ENCODE assay signal across 8 cellular contexts in genomic region chr3:48952510-48953118, GRCh38. TPM values are rescaled to one million over a fixed set of nuclear protein-coding genes. Genes with fewer than 3 reads are reported as not detected.
DNase-seq lines count a peak whose midpoint lies in the region; ATAC-seq and TF ChIP-seq lines count a peak whose summit lies in the region.

No MANE protein-coding gene starts in this region.

- ATAC-seq in CD4-positive, CD25-positive, alpha-beta regulatory T cell (ENCODE audit: low read depth in 2 of 2), result peak; percentile 40 to 69
- ATAC-seq in activated CD8-positive, alpha-beta T cell treated with anti-CD3 and anti-CD28 coated beads, Interleukin-2, amount 10 ng/mL, durations not matched to agents 7 days and 5 days, result peak; percentile 79
- ATAC-seq in GM21576 (IDR thresholded peaks at IDR 0.05; ENCODE audit: unreplicated experiment) (no peak), GM19452 (IDR thresholded peaks at IDR 0.05; ENCODE audit: unreplicated experiment) (no peak)

- H3K36me3 ChIP-seq in CD4-positive, CD25-positive, alpha-beta regulatory T cell (ENCODE audit: control insufficient read depth, insufficient read depth, low read length), result peaks cover 13% of the 10 kb centered on the region
- H3K36me3 ChIP-seq in smooth muscle cell (ENCODE audit: low read depth), result no peaks in the 10 kb centered on the region

- H3K79me2 ChIP-seq in smooth muscle cell (ENCODE audit: low read depth), result peaks cover 61% of the 10 kb centered on the region

- TF ChIP-seq EP300 in Ishikawa (IDR thresholded peaks at IDR 0.05; ENCODE audit: borderline replicate concordance), result no peak

- H3K4me1 Mint-ChIP-seq in CD4-positive, CD25-positive, alpha-beta regulatory T cell, result peaks cover 15 to 21% (median 17%) of the 10 kb centered on the region in 4 donors
- peaks cover 7% of the 10 kb centered on the region for H3K4me1 Mint-ChIP-seq in activated CD8-positive, alpha-beta T cell treated with anti-CD3 and anti-CD28 coated beads, Interleukin-2, amount 10 ng/mL, durations not matched to agents 7 days and 5 days (ENCODE audit: low read depth)

- H3K27me3 Mint-ChIP-seq in CD4-positive, CD25-positive, alpha-beta regulatory T cell, result no peaks in the 10 kb centered on the region
- no peaks in the 10 kb centered on the region for H3K27me3 Mint-ChIP-seq in activated CD8-positive, alpha-beta T cell treated with anti-CD3 and anti-CD28 coated beads, Interleukin-2, amount 10 ng/mL, durations not matched to agents 7 days and 5 days (ENCODE audit: low read depth)

- H3K4me1 ChIP-seq in CD4-positive, CD25-positive, alpha-beta regulatory T cell (ENCODE audit: control insufficient read depth, insufficient read depth, low read length, poor library complexity, severe bottlenecking), result no peaks in the 10 kb centered on the region
- no peaks in the 10 kb centered on the region for H3K4me1 ChIP-seq in smooth muscle cell (ENCODE audit: low read depth)

- H3K27ac Mint-ChIP-seq in CD4-positive, CD25-positive, alpha-beta regulatory T cell, result peak overlapping the region in 1 of 3 donors; percentile 3
- peak overlapping the region; percentile 0 for H3K27ac Mint-ChIP-seq in activated CD8-positive, alpha-beta T cell treated with anti-CD3 and anti-CD28 coated beads, Interleukin-2, amount 10 ng/mL, durations not matched to agents 7 days and 5 days

- H3K9ac ChIP-seq in smooth muscle cell (ENCODE audit: low read depth), result no peak overlapping the region

- H3K9me3 Mint-ChIP-seq in CD4-positive, CD25-positive, alpha-beta regulatory T cell, result no peaks in the 10 kb centered on the region
- H3K9me3 Mint-ChIP-seq in activated CD8-positive, alpha-beta T cell treated with anti-CD3 and anti-CD28 coated beads, Interleukin-2, amount 10 ng/mL, durations not matched to agents 7 days and 5 days (ENCODE audit: insufficient read depth), result no peaks in the 10 kb centered on the region

- H3K27ac ChIP-seq in CD4-positive, CD25-positive, alpha-beta regulatory T cell (ENCODE audit: insufficient read depth, low read length, poor library complexity, severe bottlenecking), result no peak overlapping the region
- H3K27ac ChIP-seq in smooth muscle cell (ENCODE audit: low read depth), result no peak overlapping the region

- DNase-seq in CD4-positive, CD25-positive, alpha-beta regulatory T cell, result peak; percentile 35 to 52 (median 45)
- DNase-seq in activated CD8-positive, alpha-beta T cell treated with anti-CD3 and anti-CD28 coated beads, Interleukin-2, amount 10 ng/mL, durations not matched to agents 7 days and 5 days, result peak; percentile 58
- DNase-seq in fibroblast of villous mesenchyme (ENCODE audit: low read depth), result peak; percentile 31
- no peak for DNase-seq in smooth muscle cell (lab: John Stamatoyannopoulos, UW; ENCODE audit: unreplicated experiment)
- DNase-seq in H4 (ENCODE audit: low spot score), result no peak

- no peak overlapping the region for H3K4me3 ChIP-seq in CD4-positive, CD25-positive, alpha-beta regulatory T cell (ENCODE audit: low read depth, low read length)
- no peak overlapping the region for H3K4me3 ChIP-seq in fibroblast of villous mesenchyme (ENCODE audit: low read depth, low read length)
- no peak overlapping the region for H3K4me3 ChIP-seq in smooth muscle cell

- no peak overlapping the region for H3K4me3 Mint-ChIP-seq in CD4-positive, CD25-positive, alpha-beta regulatory T cell
- H3K4me3 Mint-ChIP-seq in activated CD8-positive, alpha-beta T cell treated with anti-CD3 and anti-CD28 coated beads, Interleukin-2, amount 10 ng/mL, durations not matched to agents 7 days and 5 days, result no peak overlapping the region

- peaks cover 81% of the 10 kb centered on the region for H4K20me1 ChIP-seq in smooth muscle cell (ENCODE audit: low read depth)

- H3K4me2 ChIP-seq in smooth muscle cell, result no peak overlapping the region

- TF ChIP-seq CTCF in fibroblast of villous mesenchyme (IDR thresholded peaks at IDR 0.05; ENCODE audit: insufficient read depth, low read depth, low read length), result peak; percentile 58
- peak; percentile 30 for TF ChIP-seq CTCF in smooth muscle cell (IDR thresholded peaks at IDR 0.05; ENCODE audit: borderline replicate concordance, insufficient read depth, poor library complexity, severe bottlenecking)

- no peaks in the 10 kb centered on the region for H3F3A ChIP-seq in smooth muscle cell (ENCODE audit: low read depth)

- peaks cover 14% of the 10 kb centered on the region for H3K36me3 Mint-ChIP-seq in CD4-positive, CD25-positive, alpha-beta regulatory T cell
- peaks cover 11% of the 10 kb centered on the region for H3K36me3 Mint-ChIP-seq in activated CD8-positive, alpha-beta T cell treated with anti-CD3 and anti-CD28 coated beads, Interleukin-2, amount 10 ng/mL, durations not matched to agents 7 days and 5 days (ENCODE audit: low read depth)

- 94% methylated on average over 8 of the region's 8 CpGs for WGBS in smooth muscle cell (ENCODE audit: low lambda C conversion rate)

- CTCF ChIA-PET in activated CD8-positive, alpha-beta T cell treated with anti-CD3 and anti-CD28 coated beads, Interleukin-2, amount 10 ng/mL, durations not matched to agents 7 days and 5 days (lab: Charles Lee), result interaction anchor here (0.6 to 2.7 kb wide), 11 partner anchors 9 to 216 kb away, joined by 3 to 19 read pairs (median 4); partner anchors contain the start of gene SLC25A20

- H3K27me3 ChIP-seq in CD4-positive, CD25-positive, alpha-beta regulatory T cell (ENCODE audit: control insufficient read depth, insufficient read depth, low read length), result no peaks in the 10 kb centered on the region
- no peaks in the 10 kb centered on the region for H3K27me3 ChIP-seq in smooth muscle cell (ENCODE audit: low read depth)

- no peak overlapping the region for H2AFZ ChIP-seq in smooth muscle cell (ENCODE audit: low read depth)

- TF ChIP-seq RAD21 in Ishikawa (IDR thresholded peaks at IDR 0.05; ENCODE audit: low read depth), result peak; percentile 59

- H3K9me3 ChIP-seq in CD4-positive, CD25-positive, alpha-beta regulatory T cell (ENCODE audit: control insufficient read depth in 2 of 2, low read length in 2 of 2), result no peaks in the 10 kb centered on the region
- no peaks in the 10 kb centered on the region for H3K9me3 ChIP-seq in smooth muscle cell (replicated peaks; ENCODE audit: low read depth)

- POLR2A ChIA-PET in activated CD8-positive, alpha-beta T cell treated with anti-CD3 and anti-CD28 coated beads, Interleukin-2, amount 10 ng/mL, durations not matched to agents 7 days and 5 days (lab: Charles Lee), result interaction anchor here (0.7 to 1.4 kb wide), 2 partner anchors 34 to 170 kb away, joined by 3 read pairs; partner anchors contain the start of gene ARIH2

TF ChIP-seq in Ishikawa, 13 proteins besides CTCF, POLR2A, EP300 and RAD21:
- no peak for TF ChIP-seq NFIC (IDR thresholded peaks at IDR 0.05)
- no peak for TF ChIP-seq TAF1 (IDR thresholded peaks at IDR 0.05; ENCODE audit: low read depth)
- TF ChIP-seq CREB1 (IDR thresholded peaks at IDR 0.05; ENCODE audit: low read depth), result no peak
- no peak for TF ChIP-seq TCF12 (IDR thresholded peaks at IDR 0.05; ENCODE audit: low read depth)
- TF ChIP-seq CEBPB (IDR thresholded peaks at IDR 0.05), result no peak
- no peak for TF ChIP-seq MAX (IDR thresholded peaks at IDR 0.05)
- TF ChIP-seq EGR1 (IDR thresholded peaks at IDR 0.05), result no peak

RNA-seq across cellular contexts. Expression of gene ARIH2, which starts 34.0 kb away (rescaled TPM):
- 171 TPM for total RNA-seq in CD4-positive, CD25-positive, alpha-beta regulatory T cell
- 100 to 1,000 TPM; 110 to 114 (median 112) TPM for polyA plus RNA-seq in CD4-positive, CD25-positive, alpha-beta regulatory T cell
- 100 to 1,000 TPM; 102 to 112 TPM for total RNA-seq in activated CD8-positive, alpha-beta T cell treated with anti-CD3 and anti-CD28 coated beads, Interleukin-2, amount 10 ng/mL, durations not matched to agents 7 days and 5 days
- 69.6 and 87.2 TPM in 2 replicates for total RNA-seq in fibroblast of villous mesenchyme
- 43.6 and 44.9 TPM in 2 replicates for total RNA-seq in smooth muscle cell
- 39.7 and 44.0 TPM in 2 replicates for polyA plus RNA-seq in smooth muscle cell
- total RNA-seq in H4 (2014; rRNA removed; shearing (Covaris generic)), result 62.7 and 82.2 TPM in 2 replicates

RNA-seq across cellular contexts. Expression of gene P4HTM, which starts 37.4 kb away (rescaled TPM):
- 39.2 TPM for total RNA-seq in CD4-positive, CD25-positive, alpha-beta regulatory T cell
- 10 to 100 TPM; 19.5 to 29.9 (median 24.4) TPM for polyA plus RNA-seq in CD4-positive, CD25-positive, alpha-beta regulatory T cell
- 10 to 100 TPM; 35.2 to 39.6 TPM for total RNA-seq in activated CD8-positive, alpha-beta T cell treated with anti-CD3 and anti-CD28 coated beads, Interleukin-2, amount 10 ng/mL, durations not matched to agents 7 days and 5 days
- total RNA-seq in fibroblast of villous mesenchyme (23.8 and 26.8 TPM in 2 replicates), smooth muscle cell (20.3 and 22.7 TPM in 2 replicates)
- 29.9 and 30.4 TPM in 2 replicates for polyA plus RNA-seq in smooth muscle cell
- 12.8 and 22.0 TPM in 2 replicates for total RNA-seq in H4 (2014; rRNA removed; shearing (Covaris generic))

RNA-seq across cellular contexts. Expression of gene SLC25A20, which starts 53.9 kb away (rescaled TPM):
- 8.0 TPM for total RNA-seq in CD4-positive, CD25-positive, alpha-beta regulatory T cell
- 10 to 100 TPM; 21.5 to 32.6 (median 25.4) TPM for polyA plus RNA-seq in CD4-positive, CD25-positive, alpha-beta regulatory T cell
- total RNA-seq in activated CD8-positive, alpha-beta T cell treated with anti-CD3 and anti-CD28 coated beads, Interleukin-2, amount 10 ng/mL, durations not matched to agents 7 days and 5 days, result 10 to 100 TPM; 29.9 to 33.1 TPM
- total RNA-seq in fibroblast of villous mesenchyme (14.5 and 20.7 TPM in 2 replicates), smooth muscle cell (8.9 and 14.7 TPM in 2 replicates)
- polyA plus RNA-seq in smooth muscle cell, result 12.1 and 14.6 TPM in 2 replicates
- 11.1 and 15.5 TPM in 2 replicates for total RNA-seq in H4 (2014; rRNA removed; shearing (Covaris generic))

RNA-seq across cellular contexts. Expression of gene WDR6, which starts 54.6 kb away (rescaled TPM):
- total RNA-seq in CD4-positive, CD25-positive, alpha-beta regulatory T cell, result 208 TPM
- polyA plus RNA-seq in CD4-positive, CD25-positive, alpha-beta regulatory T cell, result 100 to 1,000 TPM in 3 of 4 donors, 10 to 100 TPM in 1; 74.0 to 117 (median 112) TPM
- total RNA-seq in activated CD8-positive, alpha-beta T cell treated with anti-CD3 and anti-CD28 coated beads, Interleukin-2, amount 10 ng/mL, durations not matched to agents 7 days and 5 days, result 100 to 1,000 TPM; 134 to 140 TPM
- total RNA-seq in fibroblast of villous mesenchyme (75.6 and 77.3 TPM in 2 replicates), smooth muscle cell (61.8 and 72.8 TPM in 2 replicates)
- polyA plus RNA-seq in smooth muscle cell, result 86.8 and 115 TPM in 2 replicates
- total RNA-seq in H4 (2014; rRNA removed; shearing (Covaris generic)), result 25.3 and 29.6 TPM in 2 replicates

Comparison
In these comparisons a context has a peak if more than half of its experiments do, and no peak if none do; other contexts are left out.
1. ATAC-seq: peak in CD4-positive, CD25-positive, alpha-beta regulatory T cell (2 of 2) and activated CD8-positive, alpha-beta T cell treated with anti-CD3 and anti-CD28 coated beads, Interleukin-2, amount 10 ng/mL, durations not matched to agents 7 days and 5 days (single experiment); none in GM21576 (single experiment) and GM19452 (single experiment).
2. DNase-seq: peak in CD4-positive, CD25-positive, alpha-beta regulatory T cell (3 of 3), activated CD8-positive, alpha-beta T cell treated with anti-CD3 and anti-CD28 coated beads, Interleukin-2, amount 10 ng/mL, durations not matched to agents 7 days and 5 days (single experiment) and fibroblast of villous mesenchyme (single experiment); none in smooth muscle cell (single experiment) and H4 (single experiment).